In genomic region chr1:3217887-3218679, GRCh38 we compare ENCODE assay signal across 31 cellular contexts.
DNase-seq lines count a peak whose midpoint lies in the region; TF ChIP-seq lines count a peak whose summit lies in the region.
"Had no signal": no experiment of that assay in that cellular context is flagged by ENCODE, and none has a peak within 500 bp of the region (broad histone marks: within the 10 kb centered on the region; RNA-seq: fewer than 3 reads in every experiment).

No MANE protein-coding gene starts in this region.

- no peaks in the 10 kb centered on the region for H3K9me3 ChIP-seq in endodermal cell (ENCODE audit: control insufficient read depth, low read length)
- no peaks in the 10 kb centered on the region for H3K9me3 ChIP-seq in osteoblast (ENCODE audit: low read depth, low read length)
- no peaks in the 10 kb centered on the region for H3K9me3 ChIP-seq in tibial nerve
- H3K9me3 ChIP-seq: BLaER1 treated with 17β-estradiol and CSF1 and Interleukin-3, amounts not matched to agents 10 nM and 100 nM; colonic mucosa; esophagus squamous epithelium; MG63; SK-N-SH had no signal

- H3K4me3 Mint-ChIP-seq in brain (peak overlapping the region; percentile 45 to 76 (median 70)), endodermal cell (no peak overlapping the region)
- H3K4me3 Mint-ChIP-seq: activated CD8-positive, alpha-beta T cell treated with anti-CD3 and anti-CD28 coated beads for 36 hours; activated naive CD4-positive, alpha-beta T cell treated with anti-CD3 and anti-CD28 coated beads for 36 hours; activated T-helper 1 cell treated with anti-CD3 and anti-CD28 coated beads, Interleukin-12 subunit alpha, Interleukin-12 subunit beta, Interleukin-2, Interleukin-4 antibody, amounts not matched to agents 30 ng/mL and 10 ng/mL and 1 ng/mL, durations not matched to agents 14 hours and 24 hours and 36 hours; mesothelial cell of epicardium; naive B cell; T-helper 17 cell had no signal

- 78 to 84% methylated on average over 9 to 26 of the region's 26 CpGs for WGBS in endodermal cell (ENCODE audit: insufficient coverage in 1 of 2, insufficient read length in 1 of 2), 2 experiments
- 38 to 41% methylated on average over 25 to 26 of the region's 26 CpGs for WGBS in tibial nerve, 2 donors

- DNase-seq in endodermal cell (no peak), osteoblast (ENCODE audit: insufficient read length, low spot score, missing footprints) (peak; percentile 76), tibial nerve (ENCODE audit: low spot score in 2 of 2) (no peak), NCI-H146 treated with DMSO at 0.1 percent for 48 hours (lab: John Stamatoyannopoulos, UW; ENCODE audit: unreplicated experiment) (no peak), COR-L47 (lab: John Stamatoyannopoulos, UW) (no peak)
- DNase-seq in NK-92 treated with Interleukin-12 subunit alpha and Interleukin-12 subunit beta, amount 100 ng/mL, for 24 hours (lab: John Stamatoyannopoulos, UW), result no peak
- DNase-seq: activated CD8-positive, alpha-beta memory T cell treated with anti-CD3 and anti-CD28 coated beads, Interleukin-2, amount 50 U/mL, for 48 hours; activated CD8-positive, alpha-beta T cell treated with anti-CD3 and anti-CD28 coated beads for 36 hours; activated naive CD4-positive, alpha-beta T cell treated with anti-CD3 and anti-CD28 coated beads for 36 hours; colonic mucosa; DMS153; esophagus squamous epithelium; foreskin keratinocyte; head of caudate nucleus; islet precursor cell; MG63; naive B cell; NCI-H1105; NCI-H2029 treated with DMSO at 0.1 percent for 48 hours; NCI-H2227 treated with DMSO at 0.1 percent for 48 hours; NCI-H526 treated with DMSO at 0.1 percent for 48 hours; PC-9; SK-N-SH; stimulated activated CD4-positive, alpha-beta T cell treated with anti-CD3 and anti-CD28 coated beads, Interleukin-1b, Interleukin-23, amount 100 ng/mL, for 48 hours; stimulated activated naive CD8-positive, alpha-beta T cell treated with anti-CD3 and anti-CD28 coated beads, Interleukin-15, Interleukin-2, amounts not matched to agents 100 U/mL and 50 U/mL, for 24 hours; T-helper 17 cell had no signal

- H3K79me2 ChIP-seq in osteoblast (ENCODE audit: insufficient read depth, low read length), result no peaks in the 10 kb centered on the region

- H3K27me3 ChIP-seq in endodermal cell (ENCODE audit: control insufficient read depth, insufficient read depth, low read length, poor library complexity, severe bottlenecking) (no peaks in the 10 kb centered on the region), osteoblast (ENCODE audit: insufficient read depth, low read length) (peaks cover 3% of the 10 kb centered on the region), tibial nerve (peaks cover 0 to 5% of the 10 kb centered on the region in 2 donors)
- H3K27me3 ChIP-seq: colonic mucosa, foreskin keratinocyte, MG63 had no signal

- H4K20me1 ChIP-seq in osteoblast (ENCODE audit: insufficient read depth, low read length), result peaks cover 36% of the 10 kb centered on the region

- H3K36me3 ChIP-seq in endodermal cell (ENCODE audit: control insufficient read depth, insufficient read depth, low read length) (no peaks in the 10 kb centered on the region), osteoblast (ENCODE audit: insufficient read depth, low read length) (no peaks in the 10 kb centered on the region), tibial nerve (no peaks in the 10 kb centered on the region)
- H3K36me3 ChIP-seq: BLaER1 treated with 17β-estradiol and CSF1 and Interleukin-3, amounts not matched to agents 10 nM and 100 nM; colonic mucosa; esophagus squamous epithelium; MG63 had no signal

- no peak overlapping the region for H3K4me2 ChIP-seq in osteoblast (ENCODE audit: insufficient read depth, low read length)
- H3K4me2 ChIP-seq: KMS-11, PC-9, SK-N-SH had no signal

- no peaks in the 10 kb centered on the region for H3K4me1 ChIP-seq in endodermal cell (ENCODE audit: control insufficient read depth, insufficient read depth, low read length)
- H3K4me1 ChIP-seq in osteoblast (ENCODE audit: insufficient read depth, low read length), result peaks cover 12% of the 10 kb centered on the region
- H3K4me1 ChIP-seq in tibial nerve, result peaks cover 0 to 96% (median 55%) of the 10 kb centered on the region in 4 donors
- H3K4me1 ChIP-seq: foreskin keratinocyte had no signal

- TF ChIP-seq EP300 in tibial nerve (IDR thresholded peaks at IDR 0.05), result no peak

- no peaks in the 10 kb centered on the region for H3K36me3 Mint-ChIP-seq in brain
- no peaks in the 10 kb centered on the region for H3K36me3 Mint-ChIP-seq in endodermal cell (ENCODE audit: low read depth)
- H3K36me3 Mint-ChIP-seq: mesothelial cell of epicardium, naive B cell had no signal

- no peak overlapping the region for H2AFZ ChIP-seq in osteoblast (ENCODE audit: low read length)
- H2AFZ ChIP-seq: PC-9 had no signal

- TF ChIP-seq POLR2A in tibial nerve (IDR thresholded peaks at IDR 0.05), result no peak

- no peak overlapping the region for H3K4me3 ChIP-seq in endodermal cell (ENCODE audit: low read length)
- no peak overlapping the region for H3K4me3 ChIP-seq in osteoblast (ENCODE audit: insufficient read depth, low read length)
- peak overlapping the region in 3 of 4 donors; percentile 8 to 32 (median 16) for H3K4me3 ChIP-seq in tibial nerve
- H3K4me3 ChIP-seq: BLaER1 treated with 17β-estradiol and CSF1 and Interleukin-3, amounts not matched to agents 10 nM and 100 nM; colonic mucosa; esophagus squamous epithelium; MG63; PC-9 had no signal

- H3K9me3 Mint-ChIP-seq in brain, result peaks cover 0 to 3% (median 0%) of the 10 kb centered on the region in 5 experiments
- H3K9me3 Mint-ChIP-seq in endodermal cell, result no peaks in the 10 kb centered on the region
- H3K9me3 Mint-ChIP-seq: activated CD8-positive, alpha-beta T cell treated with anti-CD3 and anti-CD28 coated beads for 36 hours; activated naive CD4-positive, alpha-beta T cell treated with anti-CD3 and anti-CD28 coated beads for 36 hours; activated T-helper 1 cell treated with anti-CD3 and anti-CD28 coated beads, Interleukin-12 subunit alpha, Interleukin-12 subunit beta, Interleukin-2, Interleukin-4 antibody, amounts not matched to agents 30 ng/mL and 10 ng/mL and 1 ng/mL, durations not matched to agents 14 hours and 24 hours and 36 hours; mesothelial cell of epicardium; naive B cell had no signal

- H3K27ac Mint-ChIP-seq in brain (peak overlapping the region; percentile 88 to 96 (median 95)), endodermal cell (no peak overlapping the region)
- H3K27ac Mint-ChIP-seq: activated CD8-positive, alpha-beta T cell treated with anti-CD3 and anti-CD28 coated beads for 36 hours; activated naive CD4-positive, alpha-beta T cell treated with anti-CD3 and anti-CD28 coated beads for 36 hours; activated T-helper 1 cell treated with anti-CD3 and anti-CD28 coated beads, Interleukin-12 subunit alpha, Interleukin-12 subunit beta, Interleukin-2, Interleukin-4 antibody, amounts not matched to agents 30 ng/mL and 10 ng/mL and 1 ng/mL, durations not matched to agents 14 hours and 24 hours and 36 hours; mesothelial cell of epicardium; T-helper 17 cell had no signal

- H3K4me1 Mint-ChIP-seq in brain (peaks cover 99% of the 10 kb centered on the region), endodermal cell (peaks cover 2% of the 10 kb centered on the region)
- H3K4me1 Mint-ChIP-seq: T-helper 17 cell had no signal

- no peak for TF ChIP-seq CTCF in brain (conservative IDR thresholded peaks at IDR 0.05)
- no peak for TF ChIP-seq CTCF in endodermal cell (conservative IDR thresholded peaks at IDR 0.05)
- TF ChIP-seq CTCF in osteoblast (IDR thresholded peaks at IDR 0.05; ENCODE audit: extremely low read depth, low read depth, low read length), result no peak
- no peak for TF ChIP-seq CTCF in tibial nerve (IDR thresholded peaks at IDR 0.05)

- H3K27me3 Mint-ChIP-seq in brain (peaks cover 9% of the 10 kb centered on the region), endodermal cell (ENCODE audit: insufficient read depth) (no peaks in the 10 kb centered on the region)
- H3K27me3 Mint-ChIP-seq: activated CD8-positive, alpha-beta T cell treated with anti-CD3 and anti-CD28 coated beads for 36 hours had no signal

- no peak overlapping the region for H3K9ac ChIP-seq in endodermal cell (ENCODE audit: extremely low read depth, low read length, poor library complexity, severe bottlenecking)
- H3K9ac ChIP-seq: BLaER1 treated with 17β-estradiol and CSF1 and Interleukin-3, amounts not matched to agents 10 nM and 100 nM; KMS-11; SK-N-SH had no signal

- H3K27ac ChIP-seq in endodermal cell (ENCODE audit: low read depth, low read length) (peak overlapping the region; percentile 100), osteoblast (ENCODE audit: low read depth, low read length) (no peak overlapping the region), tibial nerve (peak overlapping the region; percentile 71 to 90 (median 84))
- H3K27ac ChIP-seq: BLaER1 treated with 17β-estradiol and CSF1 and Interleukin-3, amounts not matched to agents 10 nM and 100 nM; colonic mucosa; esophagus squamous epithelium; foreskin keratinocyte; KMS-11; PC-9 had no signal

Comparison
In these comparisons a context has a peak if more than half of its experiments do, and no peak if none do; other contexts are left out.
1. H3K4me3 ChIP-seq: peak in tibial nerve (3 of 4); none in endodermal cell (single experiment) and osteoblast (single experiment).